ENCODE assay signal across 36 cellular contexts in genomic region chr14:70173569-70173968, GRCh38. TPM values are rescaled to one million over a fixed set of nuclear protein-coding genes. Genes with fewer than 3 reads are reported as not detected.
"Had no signal": no experiment of that assay in that cellular context is flagged by ENCODE, and none has a peak within 500 bp of the region (broad histone marks: within the 10 kb centered on the region; RNA-seq: fewer than 3 reads in every experiment).

No MANE protein-coding gene starts in this region.

- H3K27ac ChIP-seq: KMS-11 had no signal

- H3K36me3 ChIP-seq: MG63 had no signal

- DNase-seq: Karpas-422, Kasumi-1, KG1, MG63, MM.1S, MV-4-11, NCI-H1048, NCI-H1092, NCI-H1092 treated with DMSO at 0.1 percent for 48 hours, NCI-H1105, NCI-H1105 treated with DMSO at 0.1 percent for 48 hours, NCI-H1417, NCI-H1417 treated with DMSO at 0.1 percent for 48 hours, NCI-H1436, NCI-H1436 treated with DMSO at 0.1 percent for 48 hours, NCI-H146, NCI-H1694, NCI-H1694 treated with DMSO at 0.1 percent for 48 hours, NCI-H187, NCI-H187 treated with DMSO at 0.1 percent for 48 hours, NCI-H1930, NCI-H2029, NCI-H2029 treated with DMSO at 0.1 percent for 48 hours, NCI-H2081, NCI-H2081 treated with DMSO at 0.1 percent for 48 hours, NCI-H2107, NCI-H2171, NCI-H2171 treated with DMSO at 0.1 percent for 48 hours, NCI-H2227 treated with DMSO at 0.1 percent for 48 hours, NCI-H226, NCI-H345, NCI-H446, NCI-H446 treated with DMSO at 0.1 percent for 48 hours had no signal

- H3K9ac ChIP-seq: KMS-11 had no signal

- H3K4me3 ChIP-seq: MG63 had no signal

- H3K27me3 ChIP-seq: MG63 had no signal

- H3K4me2 ChIP-seq: KMS-11 had no signal

- H3K9me3 ChIP-seq: MG63 had no signal

RNA-seq across cellular contexts. Expression of gene SLC8A3, which starts 15.2 kb away (rescaled TPM):
- total RNA-seq: MCF 10A, NCI-H460 had no signal
